Comparison of ENCODE assay signal across 9 cellular contexts in the genomic region with DNA sequence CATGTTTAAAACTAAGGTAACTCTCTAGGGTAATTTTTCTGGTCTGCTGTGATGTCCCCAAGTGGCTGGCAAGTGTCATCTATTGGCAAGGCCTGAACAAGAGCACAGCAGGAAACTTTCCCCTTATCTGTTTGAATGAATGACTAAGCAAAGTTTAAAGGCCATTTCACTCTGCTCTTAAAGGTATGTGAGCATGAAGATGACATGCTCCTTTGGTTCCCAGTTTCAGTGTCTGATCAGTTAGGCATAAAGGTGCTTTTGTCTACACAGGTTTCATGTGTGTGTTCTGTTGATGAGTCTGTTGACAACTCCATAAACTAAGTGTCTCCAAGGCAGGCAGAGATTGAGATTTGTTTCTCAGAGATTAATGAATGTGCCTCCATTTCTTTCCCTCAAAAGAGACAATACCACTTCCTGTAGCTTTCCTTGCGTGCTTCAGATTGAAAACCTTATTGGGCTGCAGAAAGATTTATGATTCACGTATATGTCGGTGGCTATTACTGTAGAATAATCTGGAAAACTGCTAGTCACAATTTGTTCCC.
A peak's percentile ranks its signal among the peaks of the same experiment; 100 is the strongest.
DNase-seq lines count a peak whose midpoint lies in the region; ATAC-seq and TF ChIP-seq lines count a peak whose summit lies in the region.
"Had no signal": no experiment of that assay in that cellular context is flagged by ENCODE, and none has a peak within 500 bp of the region (broad histone marks: within the 10 kb centered on the region; RNA-seq: fewer than 3 reads in every experiment).

No MANE protein-coding gene starts in this region.

- no peak overlapping the region for H2BK120ac ChIP-seq in H9 (ENCODE audit: low read depth, low read length, poor library complexity, severe bottlenecking)

- H3K56ac ChIP-seq in H9 (ENCODE audit: insufficient read length, low read depth, low read length) = no peak overlapping the region

- no peak overlapping the region for H2BK5ac ChIP-seq in H9 (ENCODE audit: insufficient read length, low read length)

- no peaks in the 10 kb centered on the region for H3K27me3 ChIP-seq in H9 (ENCODE audit: insufficient read depth, low read length)

- H2BK12ac ChIP-seq in H9 (ENCODE audit: insufficient read length, low read depth, low read length) = no peak overlapping the region

- H2BK20ac ChIP-seq in H9 (ENCODE audit: low read depth, low read length, poor library complexity, severe bottlenecking) = no peak overlapping the region

- no peak overlapping the region for H3K4me3 Mint-ChIP-seq in H9

- no peak overlapping the region for H3K4ac ChIP-seq in H9 (ENCODE audit: low read depth, low read length)

- H3K27me3 Mint-ChIP-seq in H9 (ENCODE audit: low read depth) = no peaks in the 10 kb centered on the region

- H3K9me3 Mint-ChIP-seq in H9 = peaks cover 0 to 2% of the 10 kb centered on the region in 2 experiments; a peak in 1 of 5 replicates

- H4K91ac ChIP-seq in H9 (ENCODE audit: insufficient read length, low read depth, low read length) = no peak overlapping the region

- peaks cover 4% of the 10 kb centered on the region; the same call in 1 of the 2 replicates for H3K4me1 ChIP-seq in H9 (ENCODE audit: insufficient read depth, low read length)

- H4K5ac ChIP-seq in H9 (ENCODE audit: insufficient read length, low read depth, low read length) = no peak overlapping the region

- H3K79me2 ChIP-seq in H9 (ENCODE audit: insufficient read depth, low read length) = no peaks in the 10 kb centered on the region

- no CpG with 5 or more reads among the region's 3 CpGs for WGBS in H9 (ENCODE audit: extremely low coverage, insufficient read length, low lambda C conversion rate)

- H3K14ac ChIP-seq in H9 (ENCODE audit: insufficient read depth, low read length) = no peak overlapping the region

- DNase-seq in H9 (no peak), NCI-H146 (lab: John Stamatoyannopoulos, UW) (peak; percentile 56), kidney glomerular epithelial cell (lab: John Stamatoyannopoulos, UW) (peak; percentile 6), DMS153 (lab: John Stamatoyannopoulos, UW) (no peak), AML-193 (lab: John Stamatoyannopoulos, UW) (no peak), epidermal melanocyte (ENCODE audit: insufficient read length, low spot score) (no peak), NCI-H1694 treated with DMSO at 0.1 percent for 48 hours (lab: John Stamatoyannopoulos, UW) (no peak)
- DNase-seq: activated CD4-positive, alpha-beta T cell treated with anti-CD3 and anti-CD28 coated beads, Interleukin-2, amount 50 U/mL, for 4 hours had no signal

- peak overlapping the region; percentile 14 to 95 (median 50); a peak in 4 of 7 replicates for H3K27ac Mint-ChIP-seq in H9

- TF ChIP-seq CTCF in H9 (conservative IDR thresholded peaks at IDR 0.05) = no peak

- H2BK15ac ChIP-seq in H9 (ENCODE audit: low read depth, low read length) = no peak overlapping the region

- H3K4me2 ChIP-seq in H9 (ENCODE audit: insufficient read depth, insufficient read length, low read length) = no peak overlapping the region

- H3T11ph ChIP-seq in H9 (ENCODE audit: low read length) = no peak overlapping the region

- ATAC-seq in GM18508 (IDR thresholded peaks at IDR 0.05; ENCODE audit: insufficient read depth, unreplicated experiment) = peak; percentile 81

- no peaks in the 10 kb centered on the region; a peak in 1 of 7 replicates for H3K36me3 Mint-ChIP-seq in H9 (ENCODE audit: insufficient read depth in 1 of 3, low read depth in 3 of 3)

- no peaks in the 10 kb centered on the region for H3K9me3 ChIP-seq in H9 (ENCODE audit: control insufficient read depth, low read depth, low read length)

- no peak overlapping the region for H2AK5ac ChIP-seq in H9 (ENCODE audit: insufficient read length, low read length)

- H4K20me1 ChIP-seq in H9 (ENCODE audit: control insufficient read depth, insufficient read depth, insufficient read length) = no peaks in the 10 kb centered on the region

- no peak overlapping the region for H3K18ac ChIP-seq in H9 (ENCODE audit: insufficient read length, low read depth, low read length)

- H3K4me1 Mint-ChIP-seq in H9 = peaks cover 29 to 30% of the 10 kb centered on the region in 2 experiments

- no peak overlapping the region for H2AFZ ChIP-seq in H9 (ENCODE audit: low read length)

- H3K27ac ChIP-seq in H9 (ENCODE audit: insufficient read length, low read depth, low read length) = no peak overlapping the region

- no peaks in the 10 kb centered on the region for H3K23me2 ChIP-seq in H9 (ENCODE audit: insufficient read length, low read depth, low read length, poor library complexity, severe bottlenecking)

- H3K79me1 ChIP-seq in H9 (ENCODE audit: insufficient read depth, low read depth, low read length, poor library complexity, severe bottlenecking) = no peaks in the 10 kb centered on the region

- no peak overlapping the region for H3K9ac ChIP-seq in H9 (ENCODE audit: extremely low read depth, insufficient read length, low read length)

- H4K8ac ChIP-seq in H9 (replicated peaks; ENCODE audit: insufficient read length, low read depth, low read length) = no peak overlapping the region

- no peak overlapping the region for H3K23ac ChIP-seq in H9 (ENCODE audit: insufficient read length, low read depth, low read length)

Comparison
In these comparisons a context has a peak if more than half of its experiments do, and no peak if none do; other contexts are left out.
1. DNase-seq: peak in NCI-H146 (single experiment) and kidney glomerular epithelial cell (single experiment); none in H9 (single experiment), DMS153 (single experiment), AML-193 (0 of 2), epidermal melanocyte (single experiment) and NCI-H1694 treated with DMSO at 0.1 percent for 48 hours (single experiment).